Comparison of ENCODE assay signal across 22 cellular contexts in genomic region chr2:65786765-65787164, GRCh38.
A peak's percentile ranks its signal among the peaks of the same experiment; 100 is the strongest.
DNase-seq lines count a peak whose midpoint lies in the region; ATAC-seq, FAIRE-seq and TF ChIP-seq lines count a peak whose summit lies in the region.
"Had no signal": no experiment of that assay in that cellular context is flagged by ENCODE, and none has a peak within 500 bp of the region (broad histone marks: within the 10 kb centered on the region; RNA-seq: fewer than 3 reads in every experiment).

No MANE protein-coding gene starts in this region.

- no peak overlapping the region for H3K27ac ChIP-seq in A549
- peak overlapping the region; percentile 71 for H3K27ac ChIP-seq in SK-N-MC
- H3K27ac ChIP-seq: 22Rv1, BLaER1 had no signal

- FAIRE-seq in A549 (lab: Jason Lieb, UNC), result peak; percentile 32
- FAIRE-seq: D721Med, G401.6, GM12891, GM19239 had no signal

- CTCF ChIA-PET in A549 (lab: Yijun Ruan, JAX), result no interaction called here

- no peaks in the 10 kb centered on the region for H3K9me3 ChIP-seq in A549
- no peaks in the 10 kb centered on the region for H3K9me3 ChIP-seq in SK-N-MC (ENCODE audit: low read depth, low read length)
- H3K9me3 ChIP-seq: BE2C, BLaER1, Caco-2 had no signal

- H3K4me2 ChIP-seq in A549, result no peak overlapping the region
- H3K4me2 ChIP-seq: BLaER1 had no signal

- TF ChIP-seq POLR2A in A549 (IDR thresholded peaks at IDR 0.05; ENCODE audit: low read length), result no peak

- H3K4me1 ChIP-seq in A549, result no peaks in the 10 kb centered on the region
- H3K4me1 ChIP-seq: BE2C, BLaER1, Caco-2 had no signal

- no peak for TF ChIP-seq EP300 in A549 (IDR thresholded peaks at IDR 0.05)

- POLR2A ChIA-PET in A549 (lab: Yijun Ruan, JAX), result no interaction called here

- no peak for ATAC-seq in A549
- no peak for ATAC-seq in HG03175 (IDR thresholded peaks at IDR 0.05; ENCODE audit: unreplicated experiment)
- no peak for ATAC-seq in activated CD4-positive, CD25-positive, alpha-beta regulatory T cell treated with anti-CD3 and anti-CD28 coated beads, Interleukin-2, amount 50 U/mL, for 24 hours

- TF ChIP-seq CTCF in A549 (IDR thresholded peaks at IDR 0.05), result no peak

- peak; percentile 3 for DNase-seq in NCI-H446 treated with DMSO at 0.1 percent for 48 hours (lab: John Stamatoyannopoulos, UW)
- no peak for DNase-seq in NCI-H446 (lab: John Stamatoyannopoulos, UW)
- no peak for DNase-seq in A549 (ENCODE audit: low read depth in 1 of 2, low spot score in 1 of 2)
- DNase-seq in SK-N-MC (ENCODE audit: low read depth, low spot score), result peak; percentile 63
- DNase-seq: ACHN; BE2C; C1 segment of cervical spinal cord; Caco-2; Calu3; CD4-positive, alpha-beta memory T cell; CD4-positive, CD25-positive, alpha-beta regulatory T cell; CD8-positive, alpha-beta memory T cell; DMS79 treated with DMSO at 0.1 percent for 48 hours; GF-D8 had no signal

- H3K36me3 ChIP-seq in SK-N-MC (ENCODE audit: insufficient read depth, low read length), result no peaks in the 10 kb centered on the region
- H3K36me3 ChIP-seq: BE2C, BLaER1 had no signal

- 0% methylated on average over 1 of the region's 1 CpG for WGBS in A549 (ENCODE audit: missing lambda C conversion rate)

- H3K4me3 ChIP-seq in A549 (no peak overlapping the region), SK-N-MC (no peak overlapping the region)
- H3K4me3 ChIP-seq: BLaER1 had no signal

- TF ChIP-seq RAD21 in A549 (conservative IDR thresholded peaks at IDR 0.05 in 1 of 2, IDR thresholded peaks at IDR 0.05 in 1 of 2), result no peak

- H3K9ac ChIP-seq in SK-N-MC (ENCODE audit: insufficient read length), result no peak overlapping the region
- H3K9ac ChIP-seq: BLaER1 had no signal

TF ChIP-seq in A549, 52 proteins besides CTCF, POLR2A, EP300 and RAD21:
- no peak for TF ChIP-seq CBX8 (IDR thresholded peaks at IDR 0.05)
- TF ChIP-seq NR3C1 (IDR thresholded peaks at IDR 0.05), result no peak
- TF ChIP-seq FOSL2 (IDR thresholded peaks at IDR 0.05), result no peak
- TF ChIP-seq FOSL2 (CRISPR knock-in tag; IDR thresholded peaks at IDR 0.05), result no peak
- no peak for TF ChIP-seq ZFP36 (IDR thresholded peaks at IDR 0.05; ENCODE audit: borderline replicate concordance, partially characterized antibody)
- TF ChIP-seq KDM5A (IDR thresholded peaks at IDR 0.05), result no peak
- no peak for TF ChIP-seq CHD4 (IDR thresholded peaks at IDR 0.05; ENCODE audit: borderline replicate concordance)
- TF ChIP-seq CEBPB (IDR thresholded peaks at IDR 0.05), result no peak
- TF ChIP-seq TFCP2L1 (CRISPR knock-in tag; IDR thresholded peaks at IDR 0.05), result no peak
- no peak for TF ChIP-seq RFX5 (IDR thresholded peaks at IDR 0.05)

Comparison
In these comparisons a context has a peak if more than half of its experiments do, and no peak if none do; other contexts are left out.
1. DNase-seq: peak in NCI-H446 treated with DMSO at 0.1 percent for 48 hours (single experiment) and SK-N-MC (single experiment); none in NCI-H446 (0 of 2) and A549 (0 of 2).